10 cellular contexts compared by ENCODE assay signal in the genomic region with DNA sequence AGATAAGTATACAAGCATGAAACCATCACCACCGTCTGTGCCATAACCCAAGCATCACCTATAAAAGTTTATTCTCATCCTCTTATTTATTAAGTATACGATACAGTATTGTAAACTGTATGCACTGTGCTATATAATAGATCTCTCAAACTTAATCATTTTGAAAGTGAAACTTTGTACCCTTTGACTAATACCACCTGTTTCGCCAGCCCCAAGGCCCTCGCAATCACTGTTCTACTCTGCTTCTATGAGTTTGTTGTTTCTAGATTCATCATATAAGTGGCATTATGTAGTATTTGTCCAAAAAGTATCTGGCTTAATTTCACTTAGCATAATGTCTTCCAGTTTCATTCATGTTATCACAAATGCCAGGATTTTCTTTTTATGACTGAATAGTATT.
DNase-seq lines count a peak whose midpoint lies in the region; ATAC-seq and TF ChIP-seq lines count a peak whose summit lies in the region.
"Had no signal": no experiment of that assay in that cellular context is flagged by ENCODE, and none has a peak within 500 bp of the region (broad histone marks: within the 10 kb centered on the region; RNA-seq: fewer than 3 reads in every experiment).

No MANE protein-coding gene starts in this region.

- no peak for TF ChIP-seq CTCF in GM13977 (IDR thresholded peaks at IDR 0.05; ENCODE audit: extremely low read depth, insufficient read depth, missing control alignments)

- H3K4me3 Mint-ChIP-seq in activated T-helper 2 cell treated with anti-CD3 and anti-CD28 coated beads, Interferon-gamma antibody, Interleukin-2, Interleukin-4, amounts not matched to agents 10 μg/mL and 5 μg/mL and 100 μg/mL, durations not matched to agents 14 hours and 24 hours and 36 hours (ENCODE audit: low read depth): no peak overlapping the region

- peaks cover 11% of the 10 kb centered on the region for H3K4me1 Mint-ChIP-seq in activated T-helper 2 cell treated with anti-CD3 and anti-CD28 coated beads, Interferon-gamma antibody, Interleukin-2, Interleukin-4, amounts not matched to agents 10 μg/mL and 5 μg/mL and 100 μg/mL, durations not matched to agents 14 hours and 24 hours and 36 hours (ENCODE audit: low read depth)

- ATAC-seq in GM19035 (IDR thresholded peaks at IDR 0.05; ENCODE audit: unreplicated experiment) (peak; percentile 97), HG02678 (IDR thresholded peaks at IDR 0.05; ENCODE audit: unreplicated experiment) (peak; percentile 98), HG03521 (IDR thresholded peaks at IDR 0.05; ENCODE audit: unreplicated experiment) (peak; percentile 95), Right ventricle myocardium inferior (no peak)

- H3K36me3 Mint-ChIP-seq in activated T-helper 2 cell treated with anti-CD3 and anti-CD28 coated beads, Interferon-gamma antibody, Interleukin-2, Interleukin-4, amounts not matched to agents 10 μg/mL and 5 μg/mL and 100 μg/mL, durations not matched to agents 14 hours and 24 hours and 36 hours (ENCODE audit: low read depth): peaks cover 21% of the 10 kb centered on the region

- DNase-seq in GM13977 (ENCODE audit: low spot score) (peak; percentile 17), NCI-H2227 treated with DMSO at 0.1 percent for 48 hours (lab: John Stamatoyannopoulos, UW) (no peak), NCI-H2196 (lab: John Stamatoyannopoulos, UW; ENCODE audit: unreplicated experiment) (no peak), Right ventricle myocardium inferior (ENCODE audit: missing footprints) (no peak)
- no peak for DNase-seq in activated T-helper 2 cell treated with anti-CD3 and anti-CD28 coated beads, Interferon-gamma antibody, Interleukin-2, Interleukin-4, amounts not matched to agents 10 μg/mL and 5 μg/mL and 100 μg/mL, durations not matched to agents 14 hours and 24 hours and 36 hours (ENCODE audit: low spot score)
- DNase-seq: GM23248, T1000 had no signal

- H3K27me3 Mint-ChIP-seq in activated T-helper 2 cell treated with anti-CD3 and anti-CD28 coated beads, Interferon-gamma antibody, Interleukin-2, Interleukin-4, amounts not matched to agents 10 μg/mL and 5 μg/mL and 100 μg/mL, durations not matched to agents 14 hours and 24 hours and 36 hours (ENCODE audit: low read depth): no peaks in the 10 kb centered on the region

- H3K9me3 Mint-ChIP-seq in activated T-helper 2 cell treated with anti-CD3 and anti-CD28 coated beads, Interferon-gamma antibody, Interleukin-2, Interleukin-4, amounts not matched to agents 10 μg/mL and 5 μg/mL and 100 μg/mL, durations not matched to agents 14 hours and 24 hours and 36 hours: no peaks in the 10 kb centered on the region

- no peak overlapping the region for H3K27ac Mint-ChIP-seq in activated T-helper 2 cell treated with anti-CD3 and anti-CD28 coated beads, Interferon-gamma antibody, Interleukin-2, Interleukin-4, amounts not matched to agents 10 μg/mL and 5 μg/mL and 100 μg/mL, durations not matched to agents 14 hours and 24 hours and 36 hours

- in situ Hi-C loops in GM13977 (cut with MboI; ENCODE audit: low pct_unique_long_range_greater_than_20kb, low sequenced_read_pairs, unreplicated experiment): no loop called here

- intact Hi-C loops in activated T-helper 2 cell treated with anti-CD3 and anti-CD28 coated beads, Interferon-gamma antibody, Interleukin-2, Interleukin-4, amounts not matched to agents 10 μg/mL and 5 μg/mL and 100 μg/mL, durations not matched to agents 14 hours and 24 hours and 36 hours (cut with micrococcal nuclease): loop anchor here (5.0 kb wide), 1 partner anchor 76 kb away; a partner anchor contains a TSS
- intact Hi-C loops in Right ventricle myocardium inferior (cut with DNase I): loop anchor here (10.0 kb wide), 1 partner anchor 79 kb away; a partner anchor contains a TSS
